ENCODE assay signal across 15 cellular contexts in the genomic region with DNA sequence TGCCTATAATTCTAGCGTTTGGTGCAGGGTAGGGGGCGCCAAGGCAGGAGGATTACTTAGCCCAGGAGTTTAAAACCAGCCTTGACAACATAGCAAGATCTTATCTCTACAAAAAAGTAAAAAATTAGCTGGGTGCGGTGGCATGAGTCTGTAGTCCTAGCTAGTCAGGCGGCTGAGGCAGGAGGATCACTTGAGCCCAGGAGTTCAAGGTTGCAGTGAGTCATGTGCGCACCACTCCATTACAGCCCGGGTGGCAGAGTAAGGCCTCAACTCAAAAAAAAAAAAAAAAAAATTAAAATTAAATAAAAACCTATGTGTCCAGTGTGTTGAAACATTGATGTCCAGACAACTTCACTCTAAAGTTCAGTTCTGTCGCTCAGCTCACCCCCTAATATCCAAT.
DNase-seq lines count a peak whose midpoint lies in the region; TF ChIP-seq lines count a peak whose summit lies in the region.
"Had no signal": no experiment of that assay in that cellular context is flagged by ENCODE, and none has a peak within 500 bp of the region (broad histone marks: within the 10 kb centered on the region; RNA-seq: fewer than 3 reads in every experiment).

No MANE protein-coding gene starts in this region.

- H3K14ac ChIP-seq in H9 (ENCODE audit: insufficient read depth, low read length), result no peak overlapping the region

- WGBS in H9 (ENCODE audit: extremely low coverage, insufficient read length, low lambda C conversion rate), result no CpG with 5 or more reads among the region's 7 CpGs
- 90 to 95% methylated on average over 2 to 5 of the region's 7 CpGs for WGBS in endodermal cell (ENCODE audit: insufficient coverage in 1 of 2, insufficient read length in 1 of 2), 2 experiments

- H3K18ac ChIP-seq in H9 (ENCODE audit: insufficient read length, low read depth, low read length), result no peak overlapping the region

- DNase-seq in Caki2 (ENCODE audit: low read depth) (peak; percentile 47), H9 (no peak), endodermal cell (no peak), retinal pigment epithelial cell (ENCODE audit: low read depth) (no peak), NCI-H1417 treated with DMSO at 0.1 percent for 48 hours (lab: John Stamatoyannopoulos, UW) (no peak), anterior cingulate cortex (lab: John Stamatoyannopoulos, UW) (no peak)
- DNase-seq: ACHN; BE2C; C1 segment of cervical spinal cord; CD4-positive, CD25-positive, alpha-beta regulatory T cell; CD8-positive, alpha-beta memory T cell; COR-L47; HCEC 1CT; IMR-90 had no signal

- no peak overlapping the region for H2BK120ac ChIP-seq in H9 (ENCODE audit: low read depth, low read length, poor library complexity, severe bottlenecking)

- H4K8ac ChIP-seq in H9 (replicated peaks; ENCODE audit: insufficient read length, low read depth, low read length), result no peak overlapping the region

- H2AFZ ChIP-seq in H9 (ENCODE audit: low read length), result no peak overlapping the region

- no peak overlapping the region for H3K4ac ChIP-seq in H9 (ENCODE audit: low read depth, low read length)

- H3K36me3 Mint-ChIP-seq in H9 (ENCODE audit: insufficient read depth in 1 of 3, low read depth in 3 of 3) (no peaks in the 10 kb centered on the region), endodermal cell (ENCODE audit: low read depth) (no peaks in the 10 kb centered on the region)
- H3K36me3 Mint-ChIP-seq: CD4-positive, CD25-positive, alpha-beta regulatory T cell; CD8-positive, alpha-beta memory T cell had no signal

- H3K27me3 ChIP-seq in H9 (ENCODE audit: insufficient read depth, low read length), result no peaks in the 10 kb centered on the region
- H3K27me3 ChIP-seq in endodermal cell (ENCODE audit: control insufficient read depth, insufficient read depth, low read length, poor library complexity, severe bottlenecking), result no peaks in the 10 kb centered on the region
- H3K27me3 ChIP-seq: BE2C had no signal

- no peak overlapping the region for H3K9ac ChIP-seq in H9 (ENCODE audit: extremely low read depth, insufficient read length, low read length)
- no peak overlapping the region for H3K9ac ChIP-seq in endodermal cell (ENCODE audit: extremely low read depth, low read length, poor library complexity, severe bottlenecking)

- no peak overlapping the region for H3K56ac ChIP-seq in H9 (ENCODE audit: insufficient read length, low read depth, low read length)

- H3K4me2 ChIP-seq in H9 (ENCODE audit: insufficient read depth, insufficient read length, low read length), result no peak overlapping the region

- H3K4me3 ChIP-seq in endodermal cell (ENCODE audit: low read length) (no peak overlapping the region), retinal pigment epithelial cell (ENCODE audit: low read length) (no peak overlapping the region)

- H3K79me2 ChIP-seq in H9 (ENCODE audit: insufficient read depth, low read length), result no peaks in the 10 kb centered on the region

- H3K27me3 Mint-ChIP-seq in H9 (ENCODE audit: low read depth), result no peaks in the 10 kb centered on the region
- H3K27me3 Mint-ChIP-seq in endodermal cell (ENCODE audit: insufficient read depth), result no peaks in the 10 kb centered on the region
- H3K27me3 Mint-ChIP-seq: CD4-positive, CD25-positive, alpha-beta regulatory T cell; CD8-positive, alpha-beta memory T cell had no signal

- H3K4me1 Mint-ChIP-seq in H9 (no peaks in the 10 kb centered on the region), endodermal cell (peaks cover 2% of the 10 kb centered on the region)
- H3K4me1 Mint-ChIP-seq: CD4-positive, CD25-positive, alpha-beta regulatory T cell; CD8-positive, alpha-beta memory T cell had no signal

- H4K20me1 ChIP-seq in H9 (ENCODE audit: control insufficient read depth, insufficient read depth, insufficient read length), result no peaks in the 10 kb centered on the region

- H3K9me3 ChIP-seq in H9 (ENCODE audit: control insufficient read depth, low read depth, low read length) (no peaks in the 10 kb centered on the region), endodermal cell (ENCODE audit: control insufficient read depth, low read length) (no peaks in the 10 kb centered on the region)
- H3K9me3 ChIP-seq: BE2C had no signal

- no peaks in the 10 kb centered on the region for H3K23me2 ChIP-seq in H9 (ENCODE audit: insufficient read length, low read depth, low read length, poor library complexity, severe bottlenecking)

- H3K9me3 Mint-ChIP-seq in H9, result no peaks in the 10 kb centered on the region
- no peaks in the 10 kb centered on the region for H3K9me3 Mint-ChIP-seq in endodermal cell

- H3K4me3 Mint-ChIP-seq in H9, result no peak overlapping the region
- H3K4me3 Mint-ChIP-seq in endodermal cell, result no peak overlapping the region
- H3K4me3 Mint-ChIP-seq: CD4-positive, CD25-positive, alpha-beta regulatory T cell; CD8-positive, alpha-beta memory T cell had no signal

- H3K4me1 ChIP-seq in H9 (ENCODE audit: insufficient read depth, low read length), result no peaks in the 10 kb centered on the region
- no peaks in the 10 kb centered on the region for H3K4me1 ChIP-seq in endodermal cell (ENCODE audit: control insufficient read depth, insufficient read depth, low read length)
- H3K4me1 ChIP-seq: BE2C had no signal

- no peak overlapping the region for H2BK20ac ChIP-seq in H9 (ENCODE audit: low read depth, low read length, poor library complexity, severe bottlenecking)

- H3K27ac ChIP-seq in H9 (ENCODE audit: insufficient read length, low read depth, low read length) (no peak overlapping the region), endodermal cell (ENCODE audit: low read depth, low read length) (no peak overlapping the region)
- H3K27ac ChIP-seq: HL-60 had no signal

- in situ Hi-C loops in Caki2 (cut with HindIII; ENCODE audit: low pct_unique_long_range_greater_than_20kb, low sequenced_read_pairs), result no loop called here

- no peak overlapping the region for H4K91ac ChIP-seq in H9 (ENCODE audit: insufficient read length, low read depth, low read length)

- no peaks in the 10 kb centered on the region for H3K79me1 ChIP-seq in H9 (ENCODE audit: insufficient read depth, low read depth, low read length, poor library complexity, severe bottlenecking)

- H2BK15ac ChIP-seq in H9 (ENCODE audit: low read depth, low read length), result no peak overlapping the region

- peak; percentile 39 for TF ChIP-seq CTCF in H9 (conservative IDR thresholded peaks at IDR 0.05)
- TF ChIP-seq CTCF in endodermal cell (conservative IDR thresholded peaks at IDR 0.05), result peak; percentile 37
- peak; percentile 8 for TF ChIP-seq CTCF in retinal pigment epithelial cell (conservative IDR thresholded peaks at IDR 0.05; ENCODE audit: low read depth, low read length)

- no peak overlapping the region for H3K27ac Mint-ChIP-seq in H9
- no peak overlapping the region for H3K27ac Mint-ChIP-seq in endodermal cell

- H4K5ac ChIP-seq in H9 (ENCODE audit: insufficient read length, low read depth, low read length), result no peak overlapping the region

- H2BK5ac ChIP-seq in H9 (ENCODE audit: insufficient read length, low read length), result no peak overlapping the region

- H3K36me3 ChIP-seq in endodermal cell (ENCODE audit: control insufficient read depth, insufficient read depth, low read length), result no peaks in the 10 kb centered on the region
- H3K36me3 ChIP-seq: BE2C had no signal

- H2AK5ac ChIP-seq in H9 (ENCODE audit: insufficient read length, low read length), result no peak overlapping the region

- no peak overlapping the region for H2BK12ac ChIP-seq in H9 (ENCODE audit: insufficient read length, low read depth, low read length)

- no peak overlapping the region for H3T11ph ChIP-seq in H9 (ENCODE audit: low read length)

- H3K23ac ChIP-seq in H9 (ENCODE audit: insufficient read length, low read depth, low read length), result no peak overlapping the region
